Comparison of ENCODE assay signal across 1 cellular context in genomic region chr13:99986751-99987150, GRCh38.
TF ChIP-seq lines count a peak whose summit lies in the region.

No MANE protein-coding gene starts in this region.

TF ChIP-seq in H1, 55 proteins besides CTCF, POLR2A, EP300 and RAD21 (continued from another document):
- TF ChIP-seq CHD7 (IDR thresholded peaks at IDR 0.05; ENCODE audit: insufficient replicate concordance, low read length) (peak; percentile 67), TAF7 (optimal IDR thresholded peaks at IDR 0.05; ENCODE audit: borderline replicate concordance, low read depth, low read length) (peak; percentile 19), TEAD4 (IDR thresholded peaks at IDR 0.05; ENCODE audit: low read depth, low read length) (no peak)
TF ChIP-seq in H1: peak in this region for 3.
